Comparison of ENCODE assay signal across 17 cellular contexts in genomic region chr5:157045601-157046000, GRCh38. TPM values are rescaled to one million over a fixed set of nuclear protein-coding genes. Genes with fewer than 3 reads are reported as not detected.
DNase-seq lines count a peak whose midpoint lies in the region; ATAC-seq, FAIRE-seq and TF ChIP-seq lines count a peak whose summit lies in the region.
"Had no signal": no experiment of that assay in that cellular context is flagged by ENCODE, and none has a peak within 500 bp of the region (broad histone marks: within the 10 kb centered on the region; RNA-seq: fewer than 3 reads in every experiment).

No MANE protein-coding gene starts in this region.

- H2AFZ ChIP-seq in astrocyte (ENCODE audit: low read depth, low read length) = peak overlapping the region; percentile 34
- H2AFZ ChIP-seq: GM23248 had no signal

- H3K4me1 Mint-ChIP-seq in Calu3 (ENCODE audit: low read depth, unreplicated experiment) (peaks cover 58% of the 10 kb centered on the region), astrocyte (ENCODE audit: low read depth, unreplicated experiment) (peaks cover 31% of the 10 kb centered on the region)
- H3K4me1 Mint-ChIP-seq in naive thymus-derived CD4-positive, alpha-beta T cell = peaks cover 17 to 75% (median 61%) of the 10 kb centered on the region in 7 donors

- no peak for ATAC-seq in naive thymus-derived CD4-positive, alpha-beta T cell
- ATAC-seq in omental fat pad (ENCODE audit: low FRiP score) = no peak

- peak; percentile 8 for DNase-seq in NCI-H82 (lab: John Stamatoyannopoulos, UW)
- no peak for DNase-seq in NCI-H82 treated with DMSO at 0.1 percent for 48 hours (lab: John Stamatoyannopoulos, UW; ENCODE audit: unreplicated experiment)
- no peak for DNase-seq in Calu3
- DNase-seq in astrocyte (ENCODE audit: low read depth) = no peak
- no peak for DNase-seq in naive thymus-derived CD4-positive, alpha-beta T cell
- no peak for DNase-seq in omental fat pad (ENCODE audit: low spot score)
- no peak for DNase-seq in activated CD4-positive, CD25-positive, alpha-beta regulatory T cell treated with anti-CD3 and anti-CD28 coated beads, Interleukin-2, amount 50 U/mL, for 72 hours
- no peak for DNase-seq in activated CD4-positive, CD25-positive, alpha-beta regulatory T cell (lab: John Stamatoyannopoulos, UW)
- DNase-seq: CD4-positive, alpha-beta memory T cell; GM23248; NCI-H1417 treated with DMSO at 0.1 percent for 48 hours; NCI-H1930; NCI-H774; SHP77 treated with DMSO at 0.1 percent for 48 hours had no signal

- H3K9me3 ChIP-seq in astrocyte (ENCODE audit: insufficient read depth, low read depth, low read length) = no peaks in the 10 kb centered on the region
- no peaks in the 10 kb centered on the region for H3K9me3 ChIP-seq in naive thymus-derived CD4-positive, alpha-beta T cell (ENCODE audit: control insufficient read depth in 2 of 3, low read length in 3 of 3)
- H3K9me3 ChIP-seq: BE2C had no signal

- CTCF ChIA-PET in Calu3 (lab: Charles Lee) = interaction anchor here (1.1 to 2.1 kb wide), 4 partner anchors 11 to 97 kb away, joined by 4 to 18 read pairs (median 6); partner anchors contain the start of genes HAVCR1 and MED7
- CTCF ChIA-PET in naive thymus-derived CD4-positive, alpha-beta T cell (lab: Charles Lee) = interaction anchor here (1.4 kb wide), 1 partner anchor 132 kb away, joined by 4 read pairs; no protein-coding TSS in a partner anchor

- peak overlapping the region; percentile 8 for H3K4me2 ChIP-seq in astrocyte (ENCODE audit: low read length)

- H3K36me3 Mint-ChIP-seq in Calu3 (ENCODE audit: insufficient read depth, unreplicated experiment) = peaks cover 20% of the 10 kb centered on the region
- H3K36me3 Mint-ChIP-seq in astrocyte (ENCODE audit: low read depth, unreplicated experiment) = no peaks in the 10 kb centered on the region
- H3K36me3 Mint-ChIP-seq in naive thymus-derived CD4-positive, alpha-beta T cell = peaks cover 0 to 58% (median 18%) of the 10 kb centered on the region in 5 donors

- no peaks in the 10 kb centered on the region for H3K4me1 ChIP-seq in astrocyte (ENCODE audit: insufficient read depth, low read length)
- peaks cover 0 to 29% of the 10 kb centered on the region in 2 donors for H3K4me1 ChIP-seq in naive thymus-derived CD4-positive, alpha-beta T cell (ENCODE audit: control insufficient read depth in 2 of 2, insufficient read depth in 2 of 2, low read length in 2 of 2)
- H3K4me1 ChIP-seq: BE2C had no signal

- H3K4me3 ChIP-seq in astrocyte (ENCODE audit: insufficient read depth, low read depth, low read length) = no peak overlapping the region
- H3K4me3 ChIP-seq in naive thymus-derived CD4-positive, alpha-beta T cell (ENCODE audit: low read length) = no peak overlapping the region
- H3K4me3 ChIP-seq: GM23248 had no signal

- POLR2A ChIA-PET in naive thymus-derived CD4-positive, alpha-beta T cell (lab: Charles Lee) = no interaction called here

- H3K9me3 Mint-ChIP-seq in Calu3 (ENCODE audit: low read depth, unreplicated experiment) (no peaks in the 10 kb centered on the region), astrocyte (ENCODE audit: unreplicated experiment) (no peaks in the 10 kb centered on the region)
- peaks cover 0 to 8% (median 0%) of the 10 kb centered on the region in 11 donors for H3K9me3 Mint-ChIP-seq in naive thymus-derived CD4-positive, alpha-beta T cell

- FAIRE-seq in astrocyte (lab: Jason Lieb, UNC) = no peak
- FAIRE-seq: GM12892 had no signal

- no peaks in the 10 kb centered on the region for H3K79me2 ChIP-seq in astrocyte (ENCODE audit: insufficient read depth, low read length)

- H3K27ac Mint-ChIP-seq in Calu3 (ENCODE audit: unreplicated experiment) = peak overlapping the region; percentile 98
- H3K27ac Mint-ChIP-seq in astrocyte (ENCODE audit: unreplicated experiment) = no peak overlapping the region
- H3K27ac Mint-ChIP-seq in naive thymus-derived CD4-positive, alpha-beta T cell = peak overlapping the region in 7 of 9 donors; percentile 31 to 91 (median 69)

- H3K27ac ChIP-seq in astrocyte (ENCODE audit: low read depth, low read length) = no peak overlapping the region
- no peak overlapping the region for H3K27ac ChIP-seq in naive thymus-derived CD4-positive, alpha-beta T cell (ENCODE audit: low read depth, low read length)
- H3K27ac ChIP-seq: 22Rv1, GM23248 had no signal

- intact Hi-C loops in Calu3 (cut with micrococcal nuclease; ENCODE audit: unreplicated experiment) = loop anchor here (5.0 kb wide), 1 partner anchor 87 kb away; no protein-coding TSS in a partner anchor
- intact Hi-C loops in naive thymus-derived CD4-positive, alpha-beta T cell (cut with micrococcal nuclease) = no loop called here

- no peaks in the 10 kb centered on the region for H3K27me3 ChIP-seq in astrocyte (ENCODE audit: insufficient read depth, low read length)
- H3K27me3 ChIP-seq in naive thymus-derived CD4-positive, alpha-beta T cell (ENCODE audit: control insufficient read depth in 2 of 2, insufficient read depth in 2 of 2, low read length in 2 of 2) = no peaks in the 10 kb centered on the region
- H3K27me3 ChIP-seq: BE2C had no signal

- H3K27me3 Mint-ChIP-seq in Calu3 (ENCODE audit: unreplicated experiment) = no peaks in the 10 kb centered on the region
- H3K27me3 Mint-ChIP-seq in astrocyte (ENCODE audit: low read depth, unreplicated experiment) = no peaks in the 10 kb centered on the region
- H3K27me3 Mint-ChIP-seq in naive thymus-derived CD4-positive, alpha-beta T cell = no peaks in the 10 kb centered on the region
- H3K27me3 Mint-ChIP-seq: CD4-positive, alpha-beta memory T cell had no signal

- peak overlapping the region; percentile 44 for H3K4me3 Mint-ChIP-seq in Calu3 (ENCODE audit: low read depth, unreplicated experiment)
- no peak overlapping the region for H3K4me3 Mint-ChIP-seq in astrocyte (ENCODE audit: unreplicated experiment)
- peak overlapping the region in 2 of 10 donors; percentile 49 to 71 for H3K4me3 Mint-ChIP-seq in naive thymus-derived CD4-positive, alpha-beta T cell

- no peaks in the 10 kb centered on the region for H3K36me3 ChIP-seq in astrocyte (ENCODE audit: insufficient read depth, low read length)
- no peaks in the 10 kb centered on the region for H3K36me3 ChIP-seq in naive thymus-derived CD4-positive, alpha-beta T cell (ENCODE audit: control insufficient read depth in 2 of 3, insufficient read depth in 3 of 3, low read length in 3 of 3)
- H3K36me3 ChIP-seq: BE2C had no signal

- no peak for TF ChIP-seq CTCF in Calu3 (IDR thresholded peaks at IDR 0.05; ENCODE audit: unreplicated experiment)
- no peak for TF ChIP-seq CTCF in astrocyte (IDR thresholded peaks at IDR 0.05; ENCODE audit: insufficient read depth, low read depth, low read length)
- TF ChIP-seq CTCF in omental fat pad (IDR thresholded peaks at IDR 0.05) = no peak

- BruUV-seq in Calu3 (replicated peaks; lab: Mats Ljungman, UMichigan) = TSS peak; percentile 45

- H3K9ac ChIP-seq in astrocyte (ENCODE audit: low read length) = no peak overlapping the region
- H3K9ac ChIP-seq: GM23248 had no signal

- no peaks in the 10 kb centered on the region for H4K20me1 ChIP-seq in astrocyte (ENCODE audit: insufficient read depth, low read length)

RNA-seq across cellular contexts. Expression of gene HAVCR1, which starts 13.3 kb away (rescaled TPM):
- total RNA-seq in Calu3 (2022) (5.8 and 6.0 TPM in 2 replicates), astrocyte (1.3 and 2.0 TPM in 2 replicates), omental fat pad (1 to 10 TPM in 2 of 4 donors, under 1 TPM in 1, not detected in 1; 0.19 to 2.2 (median 1.1) TPM)
- 10 to 100 TPM in 2 of 5 experiments, 1 to 10 TPM in 3; 5.1 to 32.3 (median 9.1) TPM for total RNA-seq in naive thymus-derived CD4-positive, alpha-beta T cell
- 1 to 10 TPM; 2.1 to 4.6 TPM for polyA plus RNA-seq in naive thymus-derived CD4-positive, alpha-beta T cell
- total RNA-seq: GM23248 had no signal
- polyA plus RNA-seq: GM23248 had no signal
